Comparison of ENCODE assay signal across 9 cellular contexts in the genomic region with DNA sequence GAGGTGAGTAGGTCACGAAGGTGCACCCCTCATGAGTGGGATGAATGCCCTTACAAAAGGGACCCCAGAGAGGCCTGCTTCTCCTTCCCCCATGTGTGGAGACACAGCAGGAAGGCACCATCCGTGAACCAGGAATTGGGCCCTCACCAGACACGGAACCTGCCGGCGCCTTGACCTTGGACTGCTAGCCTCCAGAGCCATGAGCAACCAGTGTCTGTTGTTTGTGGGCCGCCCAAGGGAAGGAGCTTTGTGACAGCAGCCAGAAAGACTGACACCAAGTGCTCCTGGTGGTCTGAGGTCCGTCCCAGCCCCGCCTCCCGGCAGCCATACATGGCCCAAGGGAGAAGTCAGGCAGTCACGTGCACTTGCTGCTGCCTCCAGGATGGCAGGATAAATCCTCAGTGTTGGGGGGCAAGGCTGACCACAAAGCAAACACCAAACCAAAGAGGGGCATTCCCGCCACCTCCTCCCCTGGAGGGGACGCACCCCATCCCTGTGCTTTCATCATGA. TPM values are rescaled to one million over a fixed set of nuclear protein-coding genes. Genes with fewer than 3 reads are reported as not detected.
"Had no signal": no experiment of that assay in that cellular context is flagged by ENCODE, and none has a peak within 500 bp of the region (broad histone marks: within the 10 kb centered on the region; RNA-seq: fewer than 3 reads in every experiment).

No MANE protein-coding gene starts in this region.

- H3K9me3 ChIP-seq: HAP-1 had no signal

- H2AFZ ChIP-seq: GM23338 had no signal

- FAIRE-seq: K562 had no signal

- H3K4me1 ChIP-seq: HAP-1 had no signal

- H3K36me3 ChIP-seq: HAP-1 had no signal

- H3K27ac ChIP-seq: HL-60 had no signal

- DNase-seq: H7, HFFc6, IMR-90, KG1 had no signal

- H3K4me2 ChIP-seq: GM23338 had no signal

- ATAC-seq: GM23338, HCT116, K562 had no signal

- H3K4me3 ChIP-seq: GM23338, HAP-1, K562 had no signal

RNA-seq across cellular contexts. Expression of gene CDH4, which starts 29.3 kb away (rescaled TPM):
- total RNA-seq: K562 had no signal
